8 cellular contexts compared by ENCODE assay signal in the genomic region with DNA sequence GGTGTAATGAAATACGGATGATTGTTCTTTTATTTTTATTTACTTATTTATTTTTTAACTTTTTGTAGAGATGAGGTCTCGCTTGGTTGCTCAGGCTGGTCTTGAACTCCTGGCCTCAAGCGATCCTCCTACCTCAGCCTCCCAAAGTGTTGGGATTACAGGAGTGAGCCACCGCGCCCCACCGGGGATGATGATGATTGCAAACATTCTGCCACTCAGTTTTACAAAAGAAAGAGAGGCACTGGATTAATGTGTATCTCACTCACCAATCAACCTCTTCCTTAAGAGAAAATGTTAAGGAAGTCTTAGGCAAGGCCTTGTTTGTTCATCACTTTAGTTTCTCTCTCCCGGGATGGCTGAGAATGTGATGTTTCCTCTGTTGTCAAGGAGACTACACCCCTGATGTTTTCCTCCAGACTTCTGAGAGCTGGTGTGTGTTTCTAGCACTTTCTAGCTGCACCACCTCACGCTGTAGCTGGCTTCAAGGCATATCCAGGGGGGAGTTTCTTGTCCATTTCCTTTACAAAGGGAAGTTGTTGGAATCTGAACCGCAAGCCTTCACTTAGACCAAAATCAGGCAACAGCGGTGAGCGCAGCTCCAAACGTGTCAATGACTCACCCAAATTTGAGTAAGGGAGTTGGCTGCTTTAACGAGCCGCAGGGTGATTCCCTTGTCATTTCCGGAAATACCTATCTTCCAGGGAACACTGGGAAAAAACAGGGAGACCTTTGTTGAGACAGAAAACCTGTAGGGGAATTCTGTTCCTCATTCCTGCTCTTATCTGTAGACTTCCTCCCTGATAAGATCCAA. TPM values are rescaled to one million over a fixed set of nuclear protein-coding genes. Genes with fewer than 3 reads are reported as not detected.
DNase-seq lines count a peak whose midpoint lies in the region; ATAC-seq and TF ChIP-seq lines count a peak whose summit lies in the region.

No MANE protein-coding gene starts in this region.

- intact Hi-C loops in adrenal gland (cut with DNase I), result no loop called here
- intact Hi-C loops in left ventricle myocardium superior (cut with micrococcal nuclease), result no loop called here

- peak; percentile 53 for DNase-seq in DMS153 (lab: John Stamatoyannopoulos, UW)
- no peak for DNase-seq in DMS153 treated with DMSO at 0.1 percent for 48 hours (lab: John Stamatoyannopoulos, UW; ENCODE audit: unreplicated experiment)
- no peak for DNase-seq in SK-N-MC (ENCODE audit: low read depth, low spot score)
- peak; percentile 46 to 80 (median 72) for DNase-seq in adrenal gland
- DNase-seq in left ventricle myocardium superior, result peak; percentile 45
- DNase-seq in renal cortical epithelial cell (ENCODE audit: low read depth), result peak; percentile 94
- no peak for DNase-seq in NCI-H1105 (lab: John Stamatoyannopoulos, UW)

- peak; percentile 1 for ATAC-seq in left ventricle myocardium superior
- ATAC-seq in GM21447 (IDR thresholded peaks at IDR 0.05; ENCODE audit: unreplicated experiment), result no peak

- H3K4me3 ChIP-seq in SK-N-MC (peak overlapping the region; percentile 96), adrenal gland (peak overlapping the region in 3 of 4 donors; percentile 18 to 72 (median 61))

- peak overlapping the region; percentile 96 for H3K9ac ChIP-seq in SK-N-MC (ENCODE audit: insufficient read length)

- TF ChIP-seq POLR2A in adrenal gland (IDR thresholded peaks at IDR 0.05), result peak in 1 of 2 donors; percentile 68

- no peak for TF ChIP-seq CTCF in adrenal gland (IDR thresholded peaks at IDR 0.05)

- H3K4me1 ChIP-seq in adrenal gland (replicated peaks in 1 of 2), result peaks cover 66 to 72% of the 10 kb centered on the region in 2 donors

- WGBS in adrenal gland, 4 donors, result 14 to 32% (median 17%) methylated on average over 13 to 15 of the region's 15 CpGs

- H3K27ac ChIP-seq in SK-N-MC (peak overlapping the region; percentile 86), adrenal gland (peak overlapping the region; percentile 74 to 99 (median 95))

- no peaks in the 10 kb centered on the region for H3K27me3 ChIP-seq in adrenal gland

- H3K9me3 ChIP-seq in SK-N-MC (ENCODE audit: low read depth, low read length) (no peaks in the 10 kb centered on the region), adrenal gland (replicated peaks in 1 of 3) (no peaks in the 10 kb centered on the region)

- peaks cover 58% of the 10 kb centered on the region for H3K36me3 ChIP-seq in SK-N-MC (ENCODE audit: insufficient read depth, low read length)
- peaks cover 0 to 8% of the 10 kb centered on the region in 2 donors for H3K36me3 ChIP-seq in adrenal gland (replicated peaks in 1 of 2)

RNA-seq across cellular contexts. Expression of a gene that starts 2.3 kb away (rescaled TPM):
- total RNA-seq in adrenal gland, result 1,000 to 10,000 TPM in 1 of 8 donors, 100 to 1,000 TPM in 5, 10 to 100 TPM in 2; 87.2 to 2,114 (median 204) TPM
- 100 to 1,000 TPM in 2 of 3 donors, 10 to 100 TPM in 1; 35.4 to 121 (median 105) TPM for polyA plus RNA-seq in adrenal gland
- total RNA-seq in left ventricle myocardium superior, result 8.2 TPM
- 76.7 and 173 TPM in 2 replicates for total RNA-seq in renal cortical epithelial cell

Comparison
In these comparisons a context has a peak if more than half of its experiments do, and no peak if none do; other contexts are left out.
1. DNase-seq: peak in DMS153 (single experiment), adrenal gland (7 of 7), left ventricle myocardium superior (single experiment) and renal cortical epithelial cell (single experiment); none in DMS153 treated with DMSO at 0.1 percent for 48 hours (single experiment), SK-N-MC (single experiment) and NCI-H1105 (single experiment).